Comparison of ENCODE assay signal across 8 cellular contexts in genomic region chr6:107819976-107820551, GRCh38. TPM values are rescaled to one million over a fixed set of nuclear protein-coding genes. Genes with fewer than 3 reads are reported as not detected.
A peak's percentile ranks its signal among the peaks of the same experiment; 100 is the strongest.
DNase-seq lines count a peak whose midpoint lies in the region; ATAC-seq and TF ChIP-seq lines count a peak whose summit lies in the region.

No MANE protein-coding gene starts in this region.

- H3K36me3 ChIP-seq in ES-I3 (ENCODE audit: insufficient read depth, low read length) (no peaks in the 10 kb centered on the region), WERI-Rb-1 (no peaks in the 10 kb centered on the region), trophoblast cell (ENCODE audit: control insufficient read depth in 1 of 2, insufficient read depth in 2 of 2, low read length in 2 of 2) (no peaks in the 10 kb centered on the region)

- no peak overlapping the region for H4K8ac ChIP-seq in trophoblast cell (ENCODE audit: low read depth, low read length)

- H2BK5ac ChIP-seq in trophoblast cell (ENCODE audit: low read depth, low read length, poor library complexity): no peak overlapping the region

- H3K79me2 ChIP-seq in trophoblast cell (ENCODE audit: control insufficient read depth, insufficient read depth, low read length, poor library complexity): no peaks in the 10 kb centered on the region

- H3K4me1 ChIP-seq in ES-I3 (ENCODE audit: insufficient read depth, low read length) (peaks cover 25% of the 10 kb centered on the region; the same call in 1 of the 2 replicates), trophoblast cell (ENCODE audit: control insufficient read depth in 1 of 2, insufficient read depth in 2 of 2, low read length in 2 of 2) (peaks cover 6 to 10% of the 10 kb centered on the region in 2 experiments)

- no peaks in the 10 kb centered on the region for H3K79me1 ChIP-seq in trophoblast cell (ENCODE audit: low read length)

- no peak overlapping the region for H3K4ac ChIP-seq in trophoblast cell (ENCODE audit: low read depth, low read length)

- no peak overlapping the region for H2BK12ac ChIP-seq in trophoblast cell (ENCODE audit: low read length)

- H2AK5ac ChIP-seq in trophoblast cell (ENCODE audit: low read length): no peak overlapping the region

- H3K4me2 ChIP-seq in trophoblast cell (ENCODE audit: low read length): peak overlapping the region; percentile 8

- H2AFZ ChIP-seq in trophoblast cell (ENCODE audit: insufficient read depth, low read length, poor library complexity): no peak overlapping the region

- H3K23ac ChIP-seq in trophoblast cell (ENCODE audit: low read length): no peak overlapping the region

- H3K4me3 ChIP-seq in WERI-Rb-1 (ENCODE audit: low read depth, low read length) (no peak overlapping the region), epithelial cell of proximal tubule (ENCODE audit: low read depth, low read length) (peak overlapping the region; percentile 31), trophoblast cell (ENCODE audit: low read depth, low read length) (no peak overlapping the region)

- H3K27me3 ChIP-seq in WERI-Rb-1 (ENCODE audit: insufficient read depth, low read depth, severe bottlenecking): no peaks in the 10 kb centered on the region
- H3K27me3 ChIP-seq in trophoblast cell (ENCODE audit: insufficient read depth, low read length): no peaks in the 10 kb centered on the region

- no peak overlapping the region for H4K12ac ChIP-seq in trophoblast cell (ENCODE audit: low read depth, low read length)

- DNase-seq in WERI-Rb-1 (peak; percentile 11), epithelial cell of proximal tubule (ENCODE audit: low read depth) (no peak), trophoblast cell (peak; percentile 76 to 85), SHP77 treated with DMSO at 0.1 percent for 48 hours (lab: John Stamatoyannopoulos, UW) (no peak), NCI-H2029 (lab: John Stamatoyannopoulos, UW) (no peak), ureter (ENCODE audit: low spot score) (no peak)

- no peak overlapping the region for H3K18ac ChIP-seq in trophoblast cell (ENCODE audit: low read length)

- ATAC-seq in GM21529 (IDR thresholded peaks at IDR 0.05; ENCODE audit: unreplicated experiment): no peak

- H3K9ac ChIP-seq in ES-I3 (ENCODE audit: low read depth, low read length) (peak overlapping the region; percentile 24; the same call in 1 of the 2 replicates), trophoblast cell (ENCODE audit: low read length) (no peak overlapping the region)

- TF ChIP-seq CTCF in WERI-Rb-1 (IDR thresholded peaks at IDR 0.05; ENCODE audit: low read depth, low read length) (no peak), epithelial cell of proximal tubule (conservative IDR thresholded peaks at IDR 0.05; ENCODE audit: low read depth, low read length) (no peak)

- H2BK120ac ChIP-seq in trophoblast cell (ENCODE audit: insufficient read depth, low read length, poor library complexity): no peak overlapping the region

- no peak overlapping the region for H3K27ac ChIP-seq in WERI-Rb-1
- H3K27ac ChIP-seq in trophoblast cell (ENCODE audit: low read depth, low read length): no peak overlapping the region

- no CpG with 5 or more reads among the region's 8 CpGs for WGBS in trophoblast cell (ENCODE audit: extremely low coverage, insufficient coverage, insufficient read length)

- H3K14ac ChIP-seq in trophoblast cell (ENCODE audit: low read length): no peak overlapping the region

- H4K91ac ChIP-seq in trophoblast cell (ENCODE audit: low read depth, low read length): no peak overlapping the region

- H3K9me3 ChIP-seq in ES-I3 (ENCODE audit: control insufficient read depth, insufficient read depth, low read length) (no peaks in the 10 kb centered on the region), WERI-Rb-1 (ENCODE audit: severe bottlenecking) (no peaks in the 10 kb centered on the region), trophoblast cell (ENCODE audit: insufficient read depth, low read depth, low read length) (no peaks in the 10 kb centered on the region)

RNA-seq across cellular contexts. Expression of gene SCML4, which starts 4.0 kb away (rescaled TPM):
- not detected in 2 replicates for total RNA-seq in epithelial cell of proximal tubule
- 0.10 and 0.12 TPM in 2 replicates for polyA plus RNA-seq in trophoblast cell (2013)
- total RNA-seq in ureter: 4.4 TPM

Comparison
In these comparisons a context has a peak if more than half of its experiments do, and no peak if none do; other contexts are left out.
1. DNase-seq: peak in WERI-Rb-1 (single experiment) and trophoblast cell (2 of 2); none in epithelial cell of proximal tubule (single experiment), SHP77 treated with DMSO at 0.1 percent for 48 hours (single experiment), NCI-H2029 (single experiment) and ureter (single experiment).